Comparison of ENCODE assay signal across 17 cellular contexts in the genomic region with DNA sequence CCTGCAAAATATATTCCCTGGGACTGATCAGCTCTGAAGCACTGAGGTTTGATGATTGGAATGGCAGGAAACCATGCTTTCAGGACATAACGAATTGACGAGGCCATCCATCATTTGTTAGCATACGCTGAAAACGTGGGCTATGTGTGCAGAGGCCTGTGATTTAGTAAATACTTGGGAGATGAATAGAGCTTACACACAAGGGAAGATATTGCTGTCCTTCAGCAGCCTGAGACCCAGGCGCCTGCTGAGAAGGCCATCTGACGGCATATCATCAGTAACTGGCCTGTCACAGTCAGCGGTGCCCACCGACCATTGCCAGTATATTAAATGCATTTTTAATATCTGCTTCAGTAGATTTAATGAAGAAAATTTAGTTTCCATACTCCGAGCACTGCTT. TPM values are rescaled to one million over a fixed set of nuclear protein-coding genes. Genes with fewer than 3 reads are reported as not detected.
DNase-seq lines count a peak whose midpoint lies in the region; ATAC-seq and TF ChIP-seq lines count a peak whose summit lies in the region.
"Had no signal": no experiment of that assay in that cellular context is flagged by ENCODE, and none has a peak within 500 bp of the region (broad histone marks: within the 10 kb centered on the region; RNA-seq: fewer than 3 reads in every experiment).

No MANE protein-coding gene starts in this region.

- DNase-seq in Right ventricle myocardium inferior (ENCODE audit: missing footprints) (peak; percentile 48), right atrium auricular region (ENCODE audit: low spot score) (no peak), NCI-H146 treated with DMSO at 0.1 percent for 48 hours (lab: John Stamatoyannopoulos, UW; ENCODE audit: unreplicated experiment) (peak; percentile 13), caudate nucleus (lab: John Stamatoyannopoulos, UW) (peak in 2 of 61 donors; percentile 6 to 57), mesothelial cell of epicardium (ENCODE audit: low spot score in 2 of 2, unreplicated experiment in 2 of 2) (no peak), islet precursor cell (no peak), DMS153 (lab: John Stamatoyannopoulos, UW) (no peak)
- DNase-seq in activated CD4-positive, alpha-beta memory T cell treated with anti-CD3 and anti-CD28 coated beads, Interleukin-2, amount 10 ng/mL, durations not matched to agents 7 days and 5 days, result no peak
- DNase-seq: CD8-positive, alpha-beta T cell; DND-41; GDM1; HFFc6; NCI-H1048; NCI-H1930; PC-9 had no signal

- H3K4me3 ChIP-seq in right atrium auricular region, result no peak overlapping the region
- H3K4me3 ChIP-seq: GM12878, GM23338, PC-9 had no signal

- H3K9me3 ChIP-seq in right atrium auricular region, result no peaks in the 10 kb centered on the region

- peaks cover 84% of the 10 kb centered on the region for H3K4me1 Mint-ChIP-seq in mesothelial cell of epicardium
- H3K4me1 Mint-ChIP-seq in activated CD4-positive, alpha-beta memory T cell treated with anti-CD3 and anti-CD28 coated beads, Interleukin-2, amount 10 ng/mL, durations not matched to agents 7 days and 5 days, result peaks cover 5% of the 10 kb centered on the region

- H3K9me3 Mint-ChIP-seq in mesothelial cell of epicardium, result no peaks in the 10 kb centered on the region
- no peaks in the 10 kb centered on the region for H3K9me3 Mint-ChIP-seq in activated CD4-positive, alpha-beta memory T cell treated with anti-CD3 and anti-CD28 coated beads, Interleukin-2, amount 10 ng/mL, durations not matched to agents 7 days and 5 days
- H3K9me3 Mint-ChIP-seq: CD8-positive, alpha-beta T cell; GM23338; HFFc6 had no signal

- POLR2A ChIA-PET in activated CD4-positive, alpha-beta memory T cell treated with anti-CD3 and anti-CD28 coated beads, Interleukin-2, amount 10 ng/mL, durations not matched to agents 7 days and 5 days (lab: Charles Lee), result interaction anchor here (0.9 kb wide), 1 partner anchor 16 kb away, joined by 3 read pairs; a partner anchor contains a TSS

- ATAC-seq in Right ventricle myocardium inferior, result no peak
- ATAC-seq: CD8-positive, alpha-beta T cell; GM12878; GM23338 had no signal

- no peak overlapping the region for H3K27ac ChIP-seq in right atrium auricular region
- H3K27ac ChIP-seq in caudate nucleus (ENCODE audit: low read depth, low read length), result peak overlapping the region; percentile 82
- H3K27ac ChIP-seq: PC-9 had no signal

- peaks cover 4% of the 10 kb centered on the region for H3K36me3 Mint-ChIP-seq in mesothelial cell of epicardium
- no peaks in the 10 kb centered on the region for H3K36me3 Mint-ChIP-seq in activated CD4-positive, alpha-beta memory T cell treated with anti-CD3 and anti-CD28 coated beads, Interleukin-2, amount 10 ng/mL, durations not matched to agents 7 days and 5 days (ENCODE audit: low read depth)
- H3K36me3 Mint-ChIP-seq: CD8-positive, alpha-beta T cell had no signal

- intact Hi-C loops in Right ventricle myocardium inferior (cut with DNase I), result loop anchor here (2.0 to 5.0 kb wide), 2 partner anchors 91 to 507 kb away; a partner anchor contains a TSS

- CTCF ChIA-PET in activated CD4-positive, alpha-beta memory T cell treated with anti-CD3 and anti-CD28 coated beads, Interleukin-2, amount 10 ng/mL, durations not matched to agents 7 days and 5 days (lab: Charles Lee), result no interaction called here

- no peaks in the 10 kb centered on the region for H3K27me3 ChIP-seq in right atrium auricular region

- H3K36me3 ChIP-seq in right atrium auricular region, result no peaks in the 10 kb centered on the region

- no peaks in the 10 kb centered on the region for H3K27me3 Mint-ChIP-seq in mesothelial cell of epicardium (ENCODE audit: low read depth)
- H3K27me3 Mint-ChIP-seq in activated CD4-positive, alpha-beta memory T cell treated with anti-CD3 and anti-CD28 coated beads, Interleukin-2, amount 10 ng/mL, durations not matched to agents 7 days and 5 days, result no peaks in the 10 kb centered on the region

- H3K4me3 Mint-ChIP-seq in mesothelial cell of epicardium, result no peak overlapping the region
- H3K4me3 Mint-ChIP-seq in activated CD4-positive, alpha-beta memory T cell treated with anti-CD3 and anti-CD28 coated beads, Interleukin-2, amount 10 ng/mL, durations not matched to agents 7 days and 5 days, result no peak overlapping the region
- H3K4me3 Mint-ChIP-seq: CD8-positive, alpha-beta T cell; GM23338; HFFc6 had no signal

- peaks cover 0 to 31% of the 10 kb centered on the region in 2 donors for H3K4me1 ChIP-seq in right atrium auricular region

- TF ChIP-seq CTCF in right atrium auricular region (IDR thresholded peaks at IDR 0.05) (no peak), mesothelial cell of epicardium (IDR thresholded peaks at IDR 0.05; ENCODE audit: unreplicated experiment) (no peak)

- peak overlapping the region; percentile 93 for H3K27ac Mint-ChIP-seq in mesothelial cell of epicardium
- H3K27ac Mint-ChIP-seq in activated CD4-positive, alpha-beta memory T cell treated with anti-CD3 and anti-CD28 coated beads, Interleukin-2, amount 10 ng/mL, durations not matched to agents 7 days and 5 days, result no peak overlapping the region
- H3K27ac Mint-ChIP-seq: CD8-positive, alpha-beta T cell; GM23338; HFFc6 had no signal

RNA-seq across cellular contexts. Expression of a gene that starts 16.2 kb away (rescaled TPM):
- total RNA-seq in Right ventricle myocardium inferior (176 TPM), right atrium auricular region (10 to 100 TPM; 10.3 to 11.9 TPM), mesothelial cell of epicardium (81.6 to 95.5 TPM (median 86.6 TPM) in 3 replicates)
- 1 to 10 TPM; 7.5 to 8.8 TPM for total RNA-seq in activated CD4-positive, alpha-beta memory T cell treated with anti-CD3 and anti-CD28 coated beads, Interleukin-2, amount 10 ng/mL, durations not matched to agents 7 days and 5 days

Comparison
In these comparisons a context has a peak if more than half of its experiments do, and no peak if none do; other contexts are left out.
1. DNase-seq: peak in Right ventricle myocardium inferior (single experiment) and NCI-H146 treated with DMSO at 0.1 percent for 48 hours (single experiment); none in right atrium auricular region (single experiment), mesothelial cell of epicardium (0 of 2), islet precursor cell (single experiment), DMS153 (single experiment) and activated CD4-positive, alpha-beta memory T cell treated with anti-CD3 and anti-CD28 coated beads, Interleukin-2, amount 10 ng/mL, durations not matched to agents 7 days and 5 days (single experiment).